Comparison of ENCODE assay signal across 8 cellular contexts in genomic region chr17:58517928-58518609, GRCh38. TPM values are rescaled to one million over a fixed set of nuclear protein-coding genes. Genes with fewer than 3 reads are reported as not detected.
DNase-seq lines count a peak whose midpoint lies in the region; FAIRE-seq and TF ChIP-seq lines count a peak whose summit lies in the region.

No MANE protein-coding gene starts in this region.

- H3K4me3 ChIP-seq in HFF-Myc (replicated peaks; ENCODE audit: low read depth, low read length): peak overlapping the region; percentile 57
- peak overlapping the region; percentile 46 for H3K4me3 ChIP-seq in SJSA1
- peak overlapping the region; percentile 83 for H3K4me3 ChIP-seq in neuron (ENCODE audit: low read length)

- H2AFZ ChIP-seq in neuron (ENCODE audit: low read depth, low read length): peak overlapping the region; percentile 99

- TF ChIP-seq CTCF in HFF-Myc (IDR thresholded peaks at IDR 0.05; ENCODE audit: low read depth, low read length, missing control alignments): no peak

- H3K27me3 ChIP-seq in SJSA1 (replicated peaks) (no peaks in the 10 kb centered on the region), neuron (ENCODE audit: insufficient read depth, low read length) (no peaks in the 10 kb centered on the region)

- FAIRE-seq in frontal cortex (lab: Jason Lieb, UNC): peak; percentile 96

- H3K4me3 Mint-ChIP-seq in activated naive CD4-positive, alpha-beta T cell treated with anti-CD3 and anti-CD28 coated beads for 36 hours: peak overlapping the region; percentile 95

- H3K9me3 Mint-ChIP-seq in activated naive CD4-positive, alpha-beta T cell treated with anti-CD3 and anti-CD28 coated beads for 36 hours: no peaks in the 10 kb centered on the region

- H3K27ac Mint-ChIP-seq in activated naive CD4-positive, alpha-beta T cell treated with anti-CD3 and anti-CD28 coated beads for 36 hours: peak overlapping the region; percentile 95

- peaks cover 6% of the 10 kb centered on the region for H3K36me3 Mint-ChIP-seq in activated naive CD4-positive, alpha-beta T cell treated with anti-CD3 and anti-CD28 coated beads for 36 hours (ENCODE audit: low read depth)

- H3K36me3 ChIP-seq in SJSA1: peaks cover 3% of the 10 kb centered on the region
- H3K36me3 ChIP-seq in neuron (ENCODE audit: insufficient read depth, low read length): no peaks in the 10 kb centered on the region

- no peaks in the 10 kb centered on the region for H3K27me3 Mint-ChIP-seq in activated naive CD4-positive, alpha-beta T cell treated with anti-CD3 and anti-CD28 coated beads for 36 hours (ENCODE audit: low read depth)

- DNase-seq in GM04503 (ENCODE audit: low read depth): peak; percentile 99
- peak; percentile 98 for DNase-seq in HFF-Myc (ENCODE audit: extremely low read depth, low read depth)
- peak; percentile 100 for DNase-seq in MV-4-11 (lab: John Stamatoyannopoulos, UW)
- DNase-seq in SJSA1 (ENCODE audit: low read depth in 1 of 2, low spot score in 2 of 2): peak; percentile 100
- DNase-seq in activated naive CD4-positive, alpha-beta T cell treated with anti-CD3 and anti-CD28 coated beads for 36 hours: peak; percentile 100
- DNase-seq in frontal cortex (ENCODE audit: low spot score in 2 of 2): peak; percentile 94 to 95
- DNase-seq in stromal cell of bone marrow (ENCODE audit: low read depth): peak; percentile 100

- H3K4me1 ChIP-seq in SJSA1 (replicated peaks) (peaks cover 32% of the 10 kb centered on the region), neuron (ENCODE audit: insufficient read depth, low read length) (peaks cover 23% of the 10 kb centered on the region)

- H3K9me3 ChIP-seq in SJSA1 (replicated peaks): no peaks in the 10 kb centered on the region
- H3K9me3 ChIP-seq in neuron (ENCODE audit: low read length): no peaks in the 10 kb centered on the region

- intact Hi-C loops in activated naive CD4-positive, alpha-beta T cell treated with anti-CD3 and anti-CD28 coated beads for 36 hours (cut with micrococcal nuclease): loop anchor here (1.0 to 5.0 kb wide), 18 partner anchors 14 to 1099 kb away; partner anchors contain the start of genes CLTC, DHX40, HSF5 and MKS1

- peak overlapping the region; percentile 67 for H3K27ac ChIP-seq in SJSA1

- CTCF ChIA-PET in activated naive CD4-positive, alpha-beta T cell treated with anti-CD3 and anti-CD28 coated beads for 36 hours (lab: Charles Lee): interaction anchor here (0.6 to 2.0 kb wide), 8 partner anchors 50 to 487 kb away, joined by 3 to 17 read pairs (median 3); no protein-coding TSS in a partner anchor

- H3K4me1 Mint-ChIP-seq in activated naive CD4-positive, alpha-beta T cell treated with anti-CD3 and anti-CD28 coated beads for 36 hours (ENCODE audit: low read depth): peaks cover 37% of the 10 kb centered on the region

RNA-seq across cellular contexts. Expression of gene MTMR4, which starts 3.6 kb away (rescaled TPM):
- total RNA-seq in SJSA1 (2014; rRNA removed; shearing (Covaris generic)): 20.3 and 40.2 TPM in 2 replicates
- 10 to 100 TPM; 58.2 to 60.5 TPM for total RNA-seq in activated naive CD4-positive, alpha-beta T cell treated with anti-CD3 and anti-CD28 coated beads for 36 hours
- total RNA-seq in frontal cortex: 126 TPM

RNA-seq across cellular contexts. Expression of gene HSF5, which starts 29.9 kb away (rescaled TPM):
- total RNA-seq in SJSA1 (2014; rRNA removed; shearing (Covaris generic)): not detected in 2 replicates
- total RNA-seq in activated naive CD4-positive, alpha-beta T cell treated with anti-CD3 and anti-CD28 coated beads for 36 hours: 1 to 10 TPM; 3.6 to 4.1 TPM
- total RNA-seq in frontal cortex: under 0.01 TPM

Comparison
In these comparisons a context has a peak if more than half of its experiments do, and no peak if none do; other contexts are left out.
1. Peak in every context shown above with its lines: DNase-seq, H3K4me3 ChIP-seq and H3K27ac ChIP-seq.